ENCODE assay signal across 1 cellular context in genomic region chr1:10388387-10388715, GRCh38.
A peak's percentile ranks its signal among the peaks of the same experiment; 100 is the strongest.
TF ChIP-seq lines count a peak whose summit lies in the region.

No MANE protein-coding gene starts in this region.

TF ChIP-seq in HepG2, 621 proteins besides CTCF, POLR2A, EP300 and RAD21 (continued from another document):
- TF ChIP-seq RXRB (CRISPR knock-in tag; IDR thresholded peaks at IDR 0.05; ENCODE audit: borderline replicate concordance) (peak; percentile 30; the same call in 1 of the 2 replicates), ARID3A (IDR thresholded peaks at IDR 0.05; ENCODE audit: low read depth, low read length) (no peak), ZKSCAN1 (IDR thresholded peaks at IDR 0.05; ENCODE audit: low read length) (no peak), HNF4A (CRISPR knock-in tag; IDR thresholded peaks at IDR 0.05) (peak; percentile 80), SOX6 (IDR thresholded peaks at IDR 0.05) (no peak), SOX6 (CRISPR knock-in tag; IDR thresholded peaks at IDR 0.05) (peak; percentile 39; the same call in 1 of the 2 replicates), CHCHD3 (CRISPR knock-in tag; IDR thresholded peaks at IDR 0.05) (no peak), PRMT3 (CRISPR knock-in tag; IDR thresholded peaks at IDR 0.05; ENCODE audit: borderline replicate concordance, low read depth) (no peak), ZNF83 (CRISPR knock-in tag; IDR thresholded peaks at IDR 0.05; ENCODE audit: borderline replicate concordance) (no peak), ZNF768 (CRISPR knock-in tag; IDR thresholded peaks at IDR 0.05) (no peak), EED (CRISPR knock-in tag; IDR thresholded peaks at IDR 0.05) (no peak), NR2C2 (CRISPR knock-in tag; IDR thresholded peaks at IDR 0.05; ENCODE audit: borderline replicate concordance) (peak; percentile 50; the same call in 1 of the 2 replicates), ZNF264 (CRISPR knock-in tag; IDR thresholded peaks at IDR 0.05) (peak; percentile 88), ZNF777 (CRISPR knock-in tag; IDR thresholded peaks at IDR 0.05) (no peak), CENPBD1 (CRISPR knock-in tag; IDR thresholded peaks at IDR 0.05; ENCODE audit: borderline replicate concordance, low read depth) (no peak), PLRG1 (conservative IDR thresholded peaks at IDR 0.05) (no peak), KAT2B (IDR thresholded peaks at IDR 0.05; ENCODE audit: borderline replicate concordance, low read depth, low read length) (no peak), TIGD3 (CRISPR knock-in tag; IDR thresholded peaks at IDR 0.05; ENCODE audit: borderline replicate concordance) (no peak), MIER2 (CRISPR knock-in tag; IDR thresholded peaks at IDR 0.05) (peak; percentile 50; the same call in 1 of the 2 replicates), ZNF879 (CRISPR knock-in tag; IDR thresholded peaks at IDR 0.05) (no peak), ZNF564 (CRISPR knock-in tag; IDR thresholded peaks at IDR 0.05) (no peak), ZSCAN20 (CRISPR knock-in tag; IDR thresholded peaks at IDR 0.05; ENCODE audit: borderline replicate concordance) (no peak), BCL6 (CRISPR knock-in tag; IDR thresholded peaks at IDR 0.05) (0 out of 2 replicates have a peak, but pooled peaks have one; percentile 5), ZNF460 (CRISPR knock-in tag; IDR thresholded peaks at IDR 0.05; ENCODE audit: borderline replicate concordance) (no peak), ZFP36L1 (CRISPR knock-in tag; IDR thresholded peaks at IDR 0.05) (no peak), ARNT (IDR thresholded peaks at IDR 0.05) (no peak), KAT8 (CRISPR knock-in tag; IDR thresholded peaks at IDR 0.05) (no peak), STAT5B (CRISPR knock-in tag; IDR thresholded peaks at IDR 0.05) (no peak), PRDM4 (CRISPR knock-in tag; IDR thresholded peaks at IDR 0.05; ENCODE audit: borderline replicate concordance) (no peak), ETV6 (CRISPR knock-in tag; conservative IDR thresholded peaks at IDR 0.05) (no peak), RXRA (CRISPR knock-in tag; IDR thresholded peaks at IDR 0.05) (no peak), HNRNPH1 (optimal IDR thresholded peaks at IDR 0.05; ENCODE audit: low read depth, low read length) (no peak), CCAR2 (optimal IDR thresholded peaks at IDR 0.05; ENCODE audit: low read depth, low read length) (no peak), CEBPB (IDR thresholded peaks at IDR 0.05; ENCODE audit: borderline replicate concordance, low read depth, low read length) (peak; percentile 62; the same call in 1 of the 2 replicates), HDAC1 (CRISPR knock-in tag; IDR thresholded peaks at IDR 0.05) (no peak), TRIM24 (CRISPR knock-in tag; IDR thresholded peaks at IDR 0.05) (no peak), ZFP90 (CRISPR knock-in tag; IDR thresholded peaks at IDR 0.05; ENCODE audit: borderline replicate concordance) (peak; percentile 90; the same call in 1 of the 2 replicates)
